18 cellular contexts compared by ENCODE assay signal in the genomic region with DNA sequence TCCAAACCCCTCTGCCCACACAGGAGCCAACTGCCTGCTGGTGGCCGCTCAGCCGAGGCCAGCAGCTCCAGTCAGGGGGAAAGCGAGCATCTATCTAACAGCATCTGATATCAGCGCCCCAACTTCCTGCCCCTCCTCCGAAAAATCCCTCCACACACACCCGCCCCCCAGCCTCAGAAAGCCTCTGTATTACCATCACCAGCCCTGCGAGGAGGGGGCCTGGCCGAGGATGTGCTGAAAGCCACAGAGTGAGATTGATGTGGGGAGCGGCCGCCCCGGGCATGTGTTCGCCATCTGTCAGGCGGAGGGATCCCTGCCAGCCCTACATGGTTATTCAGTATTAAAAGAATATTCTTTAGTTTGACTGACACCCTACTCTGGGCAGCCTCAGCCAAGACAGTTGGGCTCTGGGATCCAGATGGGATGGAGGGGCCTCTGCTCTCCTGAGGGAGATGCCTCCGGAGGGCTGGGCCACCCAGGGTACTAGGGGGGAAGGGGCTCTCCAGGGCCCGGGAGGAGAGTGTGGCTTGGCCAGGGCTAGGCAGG.
DNase-seq lines count a peak whose midpoint lies in the region; ATAC-seq, FAIRE-seq and TF ChIP-seq lines count a peak whose summit lies in the region.
"Had no signal": no experiment of that assay in that cellular context is flagged by ENCODE, and none has a peak within 500 bp of the region (broad histone marks: within the 10 kb centered on the region; RNA-seq: fewer than 3 reads in every experiment).

No MANE protein-coding gene starts in this region.

- no peaks in the 10 kb centered on the region for H3K79me2 ChIP-seq in astrocyte (ENCODE audit: insufficient read depth, low read length)
- no peaks in the 10 kb centered on the region for H3K79me2 ChIP-seq in HepG2 (ENCODE audit: insufficient read depth, low read length)

- H3K4me1 Mint-ChIP-seq in astrocyte (ENCODE audit: low read depth, unreplicated experiment): peaks cover 3% of the 10 kb centered on the region

- DNase-seq in NCI-H2171 treated with DMSO at 0.1 percent for 48 hours (lab: John Stamatoyannopoulos, UW) (peak; percentile 98), astrocyte (ENCODE audit: low read depth) (peak; percentile 28), mesenteric fat pad (ENCODE audit: low spot score) (peak; percentile 67), HepG2 (ENCODE audit: low spot score) (no peak), HAP-1 (ENCODE audit: low spot score in 2 of 2) (no peak), NCI-H1105 (lab: John Stamatoyannopoulos, UW) (no peak), hepatic stellate cell (ENCODE audit: low spot score) (no peak)
- DNase-seq: activated CD4-positive, CD25-positive, alpha-beta regulatory T cell treated with anti-CD3 and anti-CD28 coated beads, Interleukin-2, amount 50 U/mL, for 72 hours; adrenal gland; colonic mucosa; NCI-H1105 treated with DMSO at 0.1 percent for 48 hours; NCI-H526 treated with DMSO at 0.1 percent for 48 hours; small intestine had no signal

- H3K9me3 Mint-ChIP-seq in astrocyte (ENCODE audit: unreplicated experiment): peaks cover 9% of the 10 kb centered on the region

- H3K4me1 ChIP-seq in BLaER1 (peaks cover 77% of the 10 kb centered on the region), astrocyte (ENCODE audit: insufficient read depth, low read length) (no peaks in the 10 kb centered on the region), HepG2 (ENCODE audit: insufficient read depth, low read length) (no peaks in the 10 kb centered on the region), HAP-1 (no peaks in the 10 kb centered on the region)
- H3K4me1 ChIP-seq: adrenal gland, colonic mucosa had no signal

- in situ Hi-C loops in HepG2 (cut with HindIII; ENCODE audit: extremely low pct_ligation_motif_present, low pct_unique_long_range_greater_than_20kb): no loop called here
- in situ Hi-C loops in HAP-1 (cut with MboI; ENCODE audit: low sequenced_read_pairs): no loop called here

- no peak for TF ChIP-seq POLR2A in HepG2 (IDR thresholded peaks at IDR 0.05; ENCODE audit: insufficient read depth in 1 of 2, low read depth in 2 of 2, low read length in 2 of 2)

- intact Hi-C loops in HepG2 (cut with micrococcal nuclease; ENCODE audit: unreplicated experiment): no loop called here

- H3K9me3 ChIP-seq in BLaER1: no peaks in the 10 kb centered on the region
- H3K9me3 ChIP-seq in astrocyte (ENCODE audit: insufficient read depth, low read depth, low read length): no peaks in the 10 kb centered on the region
- no peaks in the 10 kb centered on the region for H3K9me3 ChIP-seq in HepG2 (ENCODE audit: low read length)
- H3K9me3 ChIP-seq in HAP-1: no peaks in the 10 kb centered on the region
- H3K9me3 ChIP-seq: adrenal gland, colonic mucosa had no signal

- H4K20me1 ChIP-seq in BLaER1 (no peaks in the 10 kb centered on the region), astrocyte (ENCODE audit: insufficient read depth, low read length) (no peaks in the 10 kb centered on the region), HepG2 (ENCODE audit: insufficient read depth, low read length) (no peaks in the 10 kb centered on the region; the same call in 1 of the 2 replicates)

- no peak for FAIRE-seq in astrocyte (lab: Jason Lieb, UNC)
- FAIRE-seq in HepG2 (lab: Jason Lieb, UNC): no peak
- FAIRE-seq: H1, K562, small intestine had no signal

- H3K36me3 Mint-ChIP-seq in astrocyte (ENCODE audit: low read depth, unreplicated experiment): no peaks in the 10 kb centered on the region

- peak overlapping the region; percentile 81 for H3K4me2 ChIP-seq in BLaER1
- no peak overlapping the region for H3K4me2 ChIP-seq in astrocyte (ENCODE audit: low read length)
- no peak overlapping the region for H3K4me2 ChIP-seq in HepG2 (ENCODE audit: low read depth, low read length)

- TF ChIP-seq CTCF in astrocyte (IDR thresholded peaks at IDR 0.05; ENCODE audit: insufficient read depth, low read depth, low read length) (no peak), HepG2 (CRISPR knock-in tag; IDR thresholded peaks at IDR 0.05) (no peak)

- CTCF ChIA-PET in HepG2 (lab: Yijun Ruan, JAX; ENCODE audit: low intra/inter-chr PET ratio, low total read pairs): no interaction called here

- WGBS in HepG2 (ENCODE audit: low lambda C conversion rate): 70% methylated on average over 4 of the region's 15 CpGs

- BruUV-seq in HepG2 (replicated peaks; lab: Mats Ljungman, UMichigan): no TSS peak

- H3K4me3 Mint-ChIP-seq in astrocyte (ENCODE audit: unreplicated experiment): no peak overlapping the region

- H3K27ac ChIP-seq in BLaER1: peak overlapping the region; percentile 50; the same call in 1 of the 2 replicates
- no peak overlapping the region for H3K27ac ChIP-seq in astrocyte (ENCODE audit: low read depth, low read length)
- no peak overlapping the region for H3K27ac ChIP-seq in HepG2 (ENCODE audit: extremely low read length, insufficient read depth, low read length)
- H3K27ac ChIP-seq: adrenal gland, colonic mucosa, epithelial cell of prostate had no signal

- H3K27me3 ChIP-seq in BLaER1 (no peaks in the 10 kb centered on the region), astrocyte (ENCODE audit: insufficient read depth, low read length) (peaks cover 8% of the 10 kb centered on the region), HepG2 (ENCODE audit: control insufficient read depth in 1 of 2, insufficient read depth in 2 of 2, low read length in 2 of 2) (peaks cover 1 to 42% of the 10 kb centered on the region in 2 experiments; a peak in 4 of 5 replicates), HAP-1 (ENCODE audit: low read depth) (no peaks in the 10 kb centered on the region)
- H3K27me3 ChIP-seq: adrenal gland, colonic mucosa had no signal

- peak overlapping the region; percentile 11; the same call in 1 of the 2 replicates for H3K4me3 ChIP-seq in BLaER1
- H3K4me3 ChIP-seq in astrocyte (ENCODE audit: insufficient read depth, low read depth, low read length): no peak overlapping the region
- H3K4me3 ChIP-seq in HepG2 (replicated peaks in 1 of 3; ENCODE audit: insufficient read depth in 1 of 3, low read depth in 2 of 3, low read length in 3 of 3): no peak overlapping the region
- no peak overlapping the region for H3K4me3 ChIP-seq in HAP-1
- H3K4me3 ChIP-seq: adrenal gland, colonic mucosa, K562, lung had no signal

- no peak overlapping the region for H3K27ac Mint-ChIP-seq in astrocyte (ENCODE audit: unreplicated experiment)

- H2AFZ ChIP-seq in astrocyte (ENCODE audit: low read depth, low read length) (no peak overlapping the region), HepG2 (ENCODE audit: low read length) (no peak overlapping the region)

- H3K27me3 Mint-ChIP-seq in astrocyte (ENCODE audit: low read depth, unreplicated experiment): peaks cover 38% of the 10 kb centered on the region

- no peak for TF ChIP-seq RAD21 in HepG2 (CRISPR knock-in tag; IDR thresholded peaks at IDR 0.05)

- H3K36me3 ChIP-seq in BLaER1 (no peaks in the 10 kb centered on the region), astrocyte (ENCODE audit: insufficient read depth, low read length) (no peaks in the 10 kb centered on the region), HepG2 (replicated peaks in 1 of 2; ENCODE audit: control insufficient read depth in 1 of 2, insufficient read depth in 2 of 2, low read length in 2 of 2) (no peaks in the 10 kb centered on the region), HAP-1 (replicated peaks) (no peaks in the 10 kb centered on the region)
- H3K36me3 ChIP-seq: adrenal gland, colonic mucosa had no signal

- no peak for TF ChIP-seq EP300 in HepG2 (IDR thresholded peaks at IDR 0.05; ENCODE audit: low read depth in 2 of 2, low read length in 2 of 2)
- TF ChIP-seq EP300 in HepG2 (CRISPR knock-in tag; IDR thresholded peaks at IDR 0.05; ENCODE audit: borderline replicate concordance): no peak

- no peak for ATAC-seq in HepG2
- ATAC-seq: K562 had no signal

- H3K9ac ChIP-seq in BLaER1 (no peak overlapping the region; the same call in 1 of the 2 replicates), astrocyte (ENCODE audit: low read length) (no peak overlapping the region), HepG2 (ENCODE audit: insufficient read depth, low read depth, low read length) (no peak overlapping the region)

- POLR2A ChIA-PET in HepG2 (lab: Yijun Ruan, JAX): no interaction called here

TF ChIP-seq in HepG2, 621 proteins besides CTCF, POLR2A, EP300 and RAD21 (continues in another document):
- TF ChIP-seq HOXD1 (CRISPR knock-in tag; IDR thresholded peaks at IDR 0.05): no peak
- no peak for TF ChIP-seq CENPX (CRISPR knock-in tag; IDR thresholded peaks at IDR 0.05)
- TF ChIP-seq SIX1 (CRISPR knock-in tag; IDR thresholded peaks at IDR 0.05; ENCODE audit: borderline replicate concordance): no peak
- no peak for TF ChIP-seq TCF7 (IDR thresholded peaks at IDR 0.05; ENCODE audit: low read depth)
- no peak for TF ChIP-seq SMAD9 (CRISPR knock-in tag; IDR thresholded peaks at IDR 0.05)
- TF ChIP-seq SMARCC2 (IDR thresholded peaks at IDR 0.05): no peak
- no peak for TF ChIP-seq ZNF558 (CRISPR knock-in tag; IDR thresholded peaks at IDR 0.05; ENCODE audit: borderline replicate concordance)
- TF ChIP-seq ZNF770 (CRISPR knock-in tag; IDR thresholded peaks at IDR 0.05): no peak
- no peak for TF ChIP-seq ZNF776 (CRISPR knock-in tag; IDR thresholded peaks at IDR 0.05)
- TF ChIP-seq MAZ (IDR thresholded peaks at IDR 0.05; ENCODE audit: borderline replicate concordance, low read depth, low read length): no peak
- no peak for TF ChIP-seq MAZ (CRISPR knock-in tag; IDR thresholded peaks at IDR 0.05; ENCODE audit: low read depth)
- TF ChIP-seq RFX1 (IDR thresholded peaks at IDR 0.05): no peak

Comparison
In these comparisons a context has a peak if more than half of its experiments do, and no peak if none do; other contexts are left out.
1. DNase-seq: peak in NCI-H2171 treated with DMSO at 0.1 percent for 48 hours (single experiment), astrocyte (single experiment) and mesenteric fat pad (single experiment); none in HepG2 (single experiment), HAP-1 (0 of 2), NCI-H1105 (single experiment) and hepatic stellate cell (single experiment).